Comparison of ENCODE assay signal across 19 cellular contexts in the genomic region with DNA sequence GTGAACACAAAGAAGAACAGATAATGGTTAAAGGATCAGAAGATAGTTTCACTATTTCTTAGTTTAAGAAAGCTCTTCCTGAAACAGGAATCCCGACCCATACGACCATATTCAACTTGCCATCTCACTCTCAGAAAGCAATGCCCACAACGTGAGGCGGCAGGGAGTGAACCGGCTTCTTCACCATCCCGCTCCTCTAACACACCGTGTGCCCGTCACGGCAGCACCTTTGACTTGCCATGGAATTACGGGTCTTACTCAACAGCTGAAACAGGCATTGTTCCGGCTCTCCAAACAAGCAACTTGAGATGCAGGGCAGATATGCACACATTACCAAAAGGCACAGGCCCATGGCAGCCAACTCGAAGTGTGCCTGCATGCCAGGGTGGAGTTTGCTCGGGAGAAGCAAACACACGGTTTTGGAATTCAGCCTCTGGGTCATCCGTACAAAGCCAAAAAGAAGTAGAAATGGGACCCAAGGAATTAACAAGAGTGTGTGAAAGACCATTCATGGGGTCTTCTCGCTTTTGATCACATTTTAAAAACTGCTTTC.
DNase-seq lines count a peak whose midpoint lies in the region; ATAC-seq and TF ChIP-seq lines count a peak whose summit lies in the region.
"Had no signal": no experiment of that assay in that cellular context is flagged by ENCODE, and none has a peak within 500 bp of the region (broad histone marks: within the 10 kb centered on the region; RNA-seq: fewer than 3 reads in every experiment).

No MANE protein-coding gene starts in this region.

- H3K4me3 Mint-ChIP-seq in T-helper 17 cell: no peak overlapping the region
- H3K4me3 Mint-ChIP-seq: CD4-positive, CD25-positive, alpha-beta regulatory T cell; CD8-positive, alpha-beta memory T cell; HFFc6 had no signal

- H3K27ac Mint-ChIP-seq in T-helper 17 cell: no peak overlapping the region
- H3K27ac Mint-ChIP-seq: HFFc6 had no signal

- H3K27me3 Mint-ChIP-seq in T-helper 17 cell: peaks cover 26% of the 10 kb centered on the region

- H3K4me1 ChIP-seq in prostate gland (replicated peaks) (no peaks in the 10 kb centered on the region), gastrocnemius medialis (no peaks in the 10 kb centered on the region)

- H3K27ac ChIP-seq in C4-2B (peak overlapping the region; percentile 39), prostate gland (no peak overlapping the region), gastrocnemius medialis (no peak overlapping the region)
- H3K27ac ChIP-seq: BLaER1, HL-60 had no signal

- DNase-seq in LNCaP clone FGC (ENCODE audit: low read depth): peak; percentile 64
- DNase-seq in mesenteric fat pad (ENCODE audit: low spot score): peak; percentile 77
- DNase-seq in prostate gland (ENCODE audit: low spot score): peak; percentile 56
- DNase-seq in gastrocnemius medialis: no peak
- DNase-seq in DMS 273 treated with DMSO at 0.1 percent for 48 hours (lab: John Stamatoyannopoulos, UW): no peak
- DNase-seq in T-helper 17 cell: no peak
- DNase-seq: 8988T; CD4-positive, CD25-positive, alpha-beta regulatory T cell; CD8-positive, alpha-beta memory T cell; COR-L47; GDM1; GOT3; H7; HFFc6 had no signal

- H3K9me3 ChIP-seq in prostate gland: no peaks in the 10 kb centered on the region
- H3K9me3 ChIP-seq in gastrocnemius medialis: no peaks in the 10 kb centered on the region
- H3K9me3 ChIP-seq in T-helper 17 cell (ENCODE audit: control insufficient read depth, low read length, poor library complexity, severe bottlenecking): no peaks in the 10 kb centered on the region
- H3K9me3 ChIP-seq: BLaER1 had no signal

- no peak for ATAC-seq in GM19397 (IDR thresholded peaks at IDR 0.05; ENCODE audit: unreplicated experiment)
- ATAC-seq in gastrocnemius medialis: no peak
- ATAC-seq in T-helper 17 cell: no peak
- ATAC-seq: HCT116 had no signal

- WGBS in prostate gland: 33% methylated on average over 16 of the region's 16 CpGs

- no peaks in the 10 kb centered on the region for H3K36me3 Mint-ChIP-seq in T-helper 17 cell (ENCODE audit: low read depth)
- H3K36me3 Mint-ChIP-seq: CD4-positive, CD25-positive, alpha-beta regulatory T cell; CD8-positive, alpha-beta memory T cell had no signal

- in situ Hi-C loops in gastrocnemius medialis (cut with MboI; ENCODE audit: low sequenced_read_pairs in 4 of 4): no loop called here

- intact Hi-C loops in prostate gland (cut with DNase I) (no loop called here), gastrocnemius medialis (cut with DNase I; ENCODE audit: low total_unique reads) (no loop called here)

- H3K4me1 Mint-ChIP-seq in T-helper 17 cell: peaks cover 27% of the 10 kb centered on the region

- no peaks in the 10 kb centered on the region for H3K36me3 ChIP-seq in prostate gland
- no peaks in the 10 kb centered on the region for H3K36me3 ChIP-seq in gastrocnemius medialis
- H3K36me3 ChIP-seq: BLaER1 had no signal

- no peak for TF ChIP-seq POLR2A in prostate gland (IDR thresholded peaks at IDR 0.05)
- no peak for TF ChIP-seq POLR2A in gastrocnemius medialis (IDR thresholded peaks at IDR 0.05)

- no peak overlapping the region for H3K4me3 ChIP-seq in LNCaP clone FGC (ENCODE audit: low read depth, low read length)
- H3K4me3 ChIP-seq in prostate gland: no peak overlapping the region
- H3K4me3 ChIP-seq in gastrocnemius medialis: no peak overlapping the region
- H3K4me3 ChIP-seq: BLaER1 had no signal

- H3K27me3 ChIP-seq in prostate gland (replicated peaks; ENCODE audit: insufficient read depth) (peaks cover 3% of the 10 kb centered on the region), gastrocnemius medialis (no peaks in the 10 kb centered on the region)
- H3K27me3 ChIP-seq: BLaER1 had no signal

- no peak for TF ChIP-seq CTCF in C4-2B (conservative IDR thresholded peaks at IDR 0.05)
- no peak for TF ChIP-seq CTCF in LNCaP clone FGC (IDR thresholded peaks at IDR 0.05; ENCODE audit: control insufficient read depth, extremely low read depth, insufficient read depth)
- TF ChIP-seq CTCF in prostate gland (IDR thresholded peaks at IDR 0.05): no peak
- no peak for TF ChIP-seq CTCF in gastrocnemius medialis (IDR thresholded peaks at IDR 0.05 in 4 of 5, conservative IDR thresholded peaks at IDR 0.05 in 1 of 5)

Comparison
In these comparisons a context has a peak if more than half of its experiments do, and no peak if none do; other contexts are left out.
1. DNase-seq: peak in LNCaP clone FGC (single experiment), mesenteric fat pad (single experiment) and prostate gland (single experiment); none in gastrocnemius medialis (0 of 2), DMS 273 treated with DMSO at 0.1 percent for 48 hours (single experiment) and T-helper 17 cell (0 of 3).